Comparison of ENCODE assay signal across 1 cellular context in the genomic region with DNA sequence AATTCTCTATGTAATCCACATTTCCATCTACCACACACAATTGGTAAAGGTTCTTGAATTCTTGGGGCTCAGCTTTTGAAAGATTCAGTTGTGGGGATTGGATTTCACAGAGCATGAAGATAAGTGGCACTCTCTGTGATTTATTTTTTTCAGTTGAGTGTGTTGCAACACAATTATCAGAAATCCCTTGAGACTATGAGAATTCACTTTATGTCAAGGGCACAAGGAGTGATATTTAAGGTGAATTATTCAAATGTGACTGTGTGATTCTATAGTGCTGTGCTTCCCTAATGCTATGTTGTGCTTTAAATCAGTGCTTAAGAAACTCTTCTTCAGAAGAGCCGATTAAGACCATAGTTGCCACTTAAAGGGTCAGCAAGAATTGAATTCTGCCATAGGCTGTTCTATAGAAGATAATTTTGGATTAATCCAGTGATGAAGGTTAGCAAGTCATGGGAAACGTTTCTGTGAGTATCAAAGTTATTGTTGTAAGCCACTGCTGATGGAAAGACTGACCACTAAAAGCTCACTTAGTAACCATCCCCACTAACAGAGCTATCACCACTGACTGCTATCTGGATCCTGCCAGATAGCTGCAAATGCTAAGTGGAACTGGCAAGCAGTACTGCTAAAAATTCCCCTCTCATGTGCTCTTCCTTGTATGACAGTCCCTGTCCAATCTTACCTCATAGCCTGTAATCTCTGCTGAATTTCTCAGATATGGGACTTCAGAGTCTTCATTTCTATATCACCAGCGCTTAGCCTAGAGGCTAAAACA.
TF ChIP-seq lines count a peak whose summit lies in the region.

No MANE protein-coding gene starts in this region.

TF ChIP-seq in SK-N-SH, 30 proteins besides CTCF, POLR2A, EP300 and RAD21 (continued from another document):
- TF ChIP-seq REST (IDR thresholded peaks at IDR 0.05; ENCODE audit: low read depth, low read length) = no peak
